Comparison of ENCODE assay signal across 17 cellular contexts in genomic region chr20:3454821-3455220, GRCh38. TPM values are rescaled to one million over a fixed set of nuclear protein-coding genes. Genes with fewer than 3 reads are reported as not detected.
DNase-seq lines count a peak whose midpoint lies in the region; ATAC-seq, FAIRE-seq and TF ChIP-seq lines count a peak whose summit lies in the region.
"Had no signal": no experiment of that assay in that cellular context is flagged by ENCODE, and none has a peak within 500 bp of the region (broad histone marks: within the 10 kb centered on the region; RNA-seq: fewer than 3 reads in every experiment).

No MANE protein-coding gene starts in this region.

- H3F3A ChIP-seq in neural progenitor cell (ENCODE audit: low read depth) = peaks cover 38% of the 10 kb centered on the region

- no peak for TF ChIP-seq RAD21 in K562 (CRISPR knock-in tag; conservative IDR thresholded peaks at IDR 0.05 in 1 of 2, IDR thresholded peaks at IDR 0.05 in 1 of 2)

- intact Hi-C loops in K562 (cut with micrococcal nuclease) = no loop called here
- intact Hi-C loops in activated CD4-positive, alpha-beta T cell treated with anti-CD3 and anti-CD28 coated beads for 36 hours (cut with DNase I, micrococcal nuclease) = no loop called here

- H4K20me1 ChIP-seq in K562 (replicated peaks; ENCODE audit: control insufficient read depth, insufficient read depth, low read length) = no peaks in the 10 kb centered on the region
- H4K20me1 ChIP-seq in neural progenitor cell (ENCODE audit: low read depth) = no peaks in the 10 kb centered on the region

- peaks cover 10% of the 10 kb centered on the region for H3K27me3 Mint-ChIP-seq in neural progenitor cell (ENCODE audit: insufficient read depth, low read depth)
- peaks cover 3% of the 10 kb centered on the region for H3K27me3 Mint-ChIP-seq in activated CD4-positive, alpha-beta T cell treated with anti-CD3 and anti-CD28 coated beads for 36 hours
- H3K27me3 Mint-ChIP-seq in CD8-positive, alpha-beta memory T cell = peaks cover 9 to 14% of the 10 kb centered on the region in 2 donors

- H3K36me3 Mint-ChIP-seq in neural progenitor cell = no peaks in the 10 kb centered on the region
- H3K36me3 Mint-ChIP-seq in activated CD4-positive, alpha-beta T cell treated with anti-CD3 and anti-CD28 coated beads for 36 hours (ENCODE audit: low read depth) = no peaks in the 10 kb centered on the region
- no peaks in the 10 kb centered on the region for H3K36me3 Mint-ChIP-seq in CD8-positive, alpha-beta memory T cell

- H3K36me3 ChIP-seq in K562 (ENCODE audit: control insufficient read depth, insufficient read depth, low read length) (no peaks in the 10 kb centered on the region), neural progenitor cell (no peaks in the 10 kb centered on the region)
- H3K36me3 ChIP-seq in CD8-positive, alpha-beta memory T cell (ENCODE audit: insufficient read depth, low read length) = no peaks in the 10 kb centered on the region

- no peak overlapping the region for H3K27ac Mint-ChIP-seq in neural progenitor cell
- no peak overlapping the region for H3K27ac Mint-ChIP-seq in activated CD4-positive, alpha-beta T cell treated with anti-CD3 and anti-CD28 coated beads for 36 hours
- H3K27ac Mint-ChIP-seq in CD8-positive, alpha-beta memory T cell = no peak overlapping the region
- H3K27ac Mint-ChIP-seq: B cell; CD4-positive, alpha-beta T cell; GM23338 had no signal

- H2AFZ ChIP-seq in K562 (ENCODE audit: low read depth, low read length) = 0 out of 2 replicates have a peak overlapping the region, but pooled peaks have one; percentile 4
- H2AFZ ChIP-seq in neural progenitor cell (replicated peaks) = peak overlapping the region; percentile 87
- H2AFZ ChIP-seq: GM23338 had no signal

- no peak for FAIRE-seq in K562 (lab: Jason Lieb, UNC)
- FAIRE-seq: GM12878, GM18507 had no signal

- H3K4me1 ChIP-seq in K562 (replicated peaks in 1 of 2; ENCODE audit: control insufficient read depth in 2 of 2, insufficient read depth in 2 of 2, low read length in 2 of 2) = peaks cover 0 to 5% of the 10 kb centered on the region in 2 experiments; a peak in 1 of 5 replicates
- peaks cover 38% of the 10 kb centered on the region for H3K4me1 ChIP-seq in neural progenitor cell
- H3K4me1 ChIP-seq in CD8-positive, alpha-beta memory T cell (ENCODE audit: insufficient read depth, low read length) = no peaks in the 10 kb centered on the region

- TF ChIP-seq CTCF in K562 (IDR thresholded peaks at IDR 0.05 in 2 of 3, conservative IDR thresholded peaks at IDR 0.05 in 1 of 3; ENCODE audit: insufficient read depth in 2 of 3, low read depth in 1 of 3, low read length in 3 of 3) (no peak), neural progenitor cell (IDR thresholded peaks at IDR 0.05) (no peak)

- no peak for TF ChIP-seq EP300 in K562 (IDR thresholded peaks at IDR 0.05; ENCODE audit: low read length)

- no TSS peak for BruUV-seq in K562 (replicated peaks; lab: Mats Ljungman, UMichigan)

- peaks cover 2% of the 10 kb centered on the region for H3K9me3 Mint-ChIP-seq in neural progenitor cell
- no peaks in the 10 kb centered on the region for H3K9me3 Mint-ChIP-seq in activated CD4-positive, alpha-beta T cell treated with anti-CD3 and anti-CD28 coated beads for 36 hours (ENCODE audit: low read depth)
- no peaks in the 10 kb centered on the region for H3K9me3 Mint-ChIP-seq in CD8-positive, alpha-beta memory T cell
- H3K9me3 Mint-ChIP-seq: CD4-positive, alpha-beta T cell; GM23338; H9 had no signal

- in situ Hi-C loops in K562 (cut with MboI) = no loop called here

- DNase-seq in M059J (ENCODE audit: low read depth) (peak; percentile 65), K562 (ENCODE audit: extremely low read depth in 1 of 4, low spot score in 3 of 4) (no peak), neural progenitor cell (ENCODE audit: low spot score) (no peak), GOT3 (lab: John Stamatoyannopoulos, UW) (no peak)
- DNase-seq in activated CD4-positive, alpha-beta T cell treated with anti-CD3 and anti-CD28 coated beads for 36 hours = no peak
- DNase-seq in CD8-positive, alpha-beta memory T cell = no peak
- DNase-seq: C1 segment of cervical spinal cord; CD4-positive, alpha-beta T cell; DMS79; H9; KBM-7 had no signal

- H3K4me2 ChIP-seq in K562 (ENCODE audit: insufficient read depth, low read length) (no peak overlapping the region), neural progenitor cell (peak overlapping the region; percentile 3)
- H3K4me2 ChIP-seq: GM23338 had no signal

- ATAC-seq in K562 (no peak), HG02970 (IDR thresholded peaks at IDR 0.05; ENCODE audit: low FRiP score, unreplicated experiment) (no peak)
- ATAC-seq in activated CD4-positive, alpha-beta T cell treated with anti-CD3 and anti-CD28 coated beads for 36 hours = no peak
- ATAC-seq: GM12878, GM23338 had no signal

- H3K79me2 ChIP-seq in K562 (ENCODE audit: control insufficient read depth, insufficient read depth, low read length) (no peaks in the 10 kb centered on the region), neural progenitor cell (ENCODE audit: low read depth) (no peaks in the 10 kb centered on the region)

- TF ChIP-seq POLR2A in K562 (conservative IDR thresholded peaks at IDR 0.05) = no peak

- WGBS in K562 (ENCODE audit: insufficient coverage, low coverage, missing lambda C conversion rate) = 22% methylated on average over 6 of the region's 6 CpGs

- H3K4me3 ChIP-seq in K562 = no peak overlapping the region
- H3K4me3 ChIP-seq in neural progenitor cell = no peak overlapping the region
- H3K4me3 ChIP-seq in CD8-positive, alpha-beta memory T cell (ENCODE audit: low read length) = no peak overlapping the region
- H3K4me3 ChIP-seq: GM12878, GM23338 had no signal

- CTCF ChIA-PET in K562 (lab: Yijun Ruan, JAX; ENCODE audit: low intra/inter-chr PET ratio) = no interaction called here
- CTCF ChIA-PET in activated CD4-positive, alpha-beta T cell treated with anti-CD3 and anti-CD28 coated beads for 36 hours (lab: Charles Lee) = no interaction called here
- CTCF ChIA-PET in CD8-positive, alpha-beta memory T cell (lab: Charles Lee) = no interaction called here

- peaks cover 28% of the 10 kb centered on the region for H3K4me1 Mint-ChIP-seq in neural progenitor cell
- no peaks in the 10 kb centered on the region for H3K4me1 Mint-ChIP-seq in activated CD4-positive, alpha-beta T cell treated with anti-CD3 and anti-CD28 coated beads for 36 hours
- H3K4me1 Mint-ChIP-seq in CD8-positive, alpha-beta memory T cell = no peaks in the 10 kb centered on the region
- H3K4me1 Mint-ChIP-seq: B cell had no signal

- H3K4me3 Mint-ChIP-seq in neural progenitor cell = peak overlapping the region; percentile 3
- no peak overlapping the region for H3K4me3 Mint-ChIP-seq in activated CD4-positive, alpha-beta T cell treated with anti-CD3 and anti-CD28 coated beads for 36 hours
- no peak overlapping the region for H3K4me3 Mint-ChIP-seq in CD8-positive, alpha-beta memory T cell
- H3K4me3 Mint-ChIP-seq: B cell; CD4-positive, alpha-beta T cell; GM23338 had no signal

- POLR2A ChIA-PET in K562 (lab: Yijun Ruan, JAX) = interaction anchor here (0.7 to 1.5 kb wide), 3 partner anchors 8 to 54 kb away, joined by 3 to 5 read pairs (median 4); partner anchors contain the start of gene ATRN
- POLR2A ChIA-PET in activated CD4-positive, alpha-beta T cell treated with anti-CD3 and anti-CD28 coated beads for 36 hours (lab: Charles Lee) = no interaction called here
- POLR2A ChIA-PET in CD8-positive, alpha-beta memory T cell (lab: Charles Lee) = no interaction called here

- no peaks in the 10 kb centered on the region for H3K9me1 ChIP-seq in K562 (ENCODE audit: control insufficient read depth, insufficient read depth, low read length)

- no peak overlapping the region for H3K9ac ChIP-seq in K562 (ENCODE audit: insufficient read depth in 1 of 2, low read depth in 2 of 2, low read length in 2 of 2)
- H3K9ac ChIP-seq in neural progenitor cell = no peak overlapping the region

- no peaks in the 10 kb centered on the region for H3K9me3 ChIP-seq in K562 (replicated peaks; ENCODE audit: control insufficient read depth, insufficient read depth, low read depth, low read length)
- H3K9me3 ChIP-seq in neural progenitor cell (ENCODE audit: low read depth) = no peaks in the 10 kb centered on the region
- no peaks in the 10 kb centered on the region for H3K9me3 ChIP-seq in CD8-positive, alpha-beta memory T cell (ENCODE audit: low read length)

- H3K27me3 ChIP-seq in K562 (ENCODE audit: control insufficient read depth in 2 of 2, insufficient read depth in 2 of 2, low read length in 2 of 2) (no peaks in the 10 kb centered on the region), neural progenitor cell (no peaks in the 10 kb centered on the region)
- H3K27me3 ChIP-seq in CD8-positive, alpha-beta memory T cell (ENCODE audit: insufficient read depth, low read length, poor library complexity, severe bottlenecking) = no peaks in the 10 kb centered on the region

- H3K27ac ChIP-seq in K562 (ENCODE audit: extremely low read depth, low read depth, low read length) = no peak overlapping the region
- H3K27ac ChIP-seq in neural progenitor cell = no peak overlapping the region
- no peak overlapping the region for H3K27ac ChIP-seq in CD8-positive, alpha-beta memory T cell (ENCODE audit: low read depth, low read length)
- H3K27ac ChIP-seq: HL-60 had no signal

RNA-seq across cellular contexts. Expression of gene ATRN, which starts 16.0 kb away (rescaled TPM):
- total RNA-seq in M059J (2014; rRNA removed; shearing (Covaris generic)) = 16.5 and 33.7 TPM in 2 replicates
- total RNA-seq in K562 (2011; cell fraction: chromatin; rRNA removed; ENCODE audit: low replicate concordance) = 38.2 and 41.0 TPM in 2 replicates
- 31.8 and 33.4 TPM in 2 replicates for total RNA-seq in K562 (2011; cell fraction: nucleolus; rRNA removed)
- 36.1 and 38.3 TPM in 2 replicates for total RNA-seq in K562 (2011; cell fraction: nucleoplasm; rRNA removed)
- total RNA-seq in K562 (2014; rRNA removed) (5.7 and 6.7 TPM in 2 replicates), K562 (2014; rRNA removed; fragmentation: Illumina TruSeq; extraction: Trizol) (7.6 and 8.5 TPM in 2 replicates), K562 (2015; rRNA removed; fragmentation: Illumina TruSeq; extraction: Trizol) (8.5 and 9.1 TPM in 2 replicates), K562 (2021) (10.3 and 11.8 TPM in 2 replicates), neural progenitor cell (ENCODE audit: low replicate concordance) (31.2 and 36.8 TPM in 2 replicates)
- polyA plus RNA-seq in K562 (2011; rRNA removed) (16.5 and 26.3 TPM in 2 replicates), K562 (2014; fragmentation: Illumina TruSeq; extraction: Trizol) (10.2 and 10.6 TPM in 2 replicates), K562 (2014; fragmentation: Nextera tagmentation; extraction: Ambion mirVana) (1 to 10 TPM in 1 of 2 experiments, under 1 TPM in 1; 0.69 to 1.6 TPM), K562 (2014; rRNA removed) (6.3 and 7.5 TPM in 2 replicates)
- 12.0 and 24.0 TPM in 2 replicates for polyA plus RNA-seq in K562 (2011; cell fraction: cytosol; rRNA removed)
- polyA plus RNA-seq in K562 (2011; cell fraction: nucleus; rRNA removed) = 14.1 and 23.7 TPM in 2 replicates
- 9.1 and 9.8 TPM in 2 replicates for polyA plus RNA-seq in K562 (2012)
- polyA minus RNA-seq in K562 (2011; rRNA and poly(A)+ RNA removed) = 52.2 and 72.7 TPM in 2 replicates
- polyA minus RNA-seq in K562 (2011; cell fraction: cytosol; rRNA and poly(A)+ RNA removed) = 17.0 and 23.7 TPM in 2 replicates
- 12.8 and 43.2 TPM in 2 replicates for polyA minus RNA-seq in K562 (2011; cell fraction: nucleus; rRNA and poly(A)+ RNA removed)
- total RNA-seq in activated CD4-positive, alpha-beta T cell treated with anti-CD3 and anti-CD28 coated beads for 36 hours = 1 to 10 TPM; 6.8 to 7.6 TPM
- 10 to 100 TPM; 10.8 to 11.2 TPM for total RNA-seq in CD8-positive, alpha-beta memory T cell
- 9.4 TPM for polyA plus RNA-seq in CD8-positive, alpha-beta memory T cell

RNA-seq across cellular contexts. Expression of gene DNAAF9, which starts 47.4 kb away (rescaled TPM):
- 3.0 and 7.6 TPM in 2 replicates for total RNA-seq in M059J (2014; rRNA removed; shearing (Covaris generic))
- 17.2 and 19.7 TPM in 2 replicates for total RNA-seq in K562 (2011; cell fraction: chromatin; rRNA removed; ENCODE audit: low replicate concordance)
- total RNA-seq in K562 (2011; cell fraction: nucleolus; rRNA removed) = 7.3 and 8.0 TPM in 2 replicates
- total RNA-seq in K562 (2011; cell fraction: nucleoplasm; rRNA removed) = 9.3 and 9.8 TPM in 2 replicates
- total RNA-seq in K562 (2014; rRNA removed) (1.3 and 1.5 TPM in 2 replicates), K562 (2014; rRNA removed; fragmentation: Illumina TruSeq; extraction: Trizol) (2.1 and 2.6 TPM in 2 replicates), K562 (2015; rRNA removed; fragmentation: Illumina TruSeq; extraction: Trizol) (2.2 and 2.3 TPM in 2 replicates), K562 (2021) (2.5 and 2.9 TPM in 2 replicates), neural progenitor cell (ENCODE audit: low replicate concordance) (14.1 and 15.1 TPM in 2 replicates)
- polyA plus RNA-seq in K562 (2011; rRNA removed) (2.7 and 4.1 TPM in 2 replicates), K562 (2014; fragmentation: Illumina TruSeq; extraction: Trizol) (1.9 and 2.2 TPM in 2 replicates), K562 (2014; fragmentation: Nextera tagmentation; extraction: Ambion mirVana) (under 1 TPM; 0.42 to 0.49 TPM), K562 (2014; rRNA removed) (1.7 and 1.8 TPM in 2 replicates)
- 1.3 and 2.9 TPM in 2 replicates for polyA plus RNA-seq in K562 (2011; cell fraction: cytosol; rRNA removed)
- polyA plus RNA-seq in K562 (2011; cell fraction: nucleus; rRNA removed) = 5.8 and 9.1 TPM in 2 replicates
- 1.8 and 2.8 TPM in 2 replicates for polyA plus RNA-seq in K562 (2012)
- 4.9 and 8.1 TPM in 2 replicates for polyA minus RNA-seq in K562 (2011; rRNA and poly(A)+ RNA removed)
- polyA minus RNA-seq in K562 (2011; cell fraction: cytosol; rRNA and poly(A)+ RNA removed) = 1.9 and 4.6 TPM in 2 replicates
- polyA minus RNA-seq in K562 (2011; cell fraction: nucleus; rRNA and poly(A)+ RNA removed) = 3.9 and 8.2 TPM in 2 replicates
- 1 to 10 TPM; 1.3 to 1.8 TPM for total RNA-seq in activated CD4-positive, alpha-beta T cell treated with anti-CD3 and anti-CD28 coated beads for 36 hours
- 1 to 10 TPM; 2.2 to 2.3 TPM for total RNA-seq in CD8-positive, alpha-beta memory T cell
- 1.4 TPM for polyA plus RNA-seq in CD8-positive, alpha-beta memory T cell
